ENCODE assay signal across 15 cellular contexts in the genomic region with DNA sequence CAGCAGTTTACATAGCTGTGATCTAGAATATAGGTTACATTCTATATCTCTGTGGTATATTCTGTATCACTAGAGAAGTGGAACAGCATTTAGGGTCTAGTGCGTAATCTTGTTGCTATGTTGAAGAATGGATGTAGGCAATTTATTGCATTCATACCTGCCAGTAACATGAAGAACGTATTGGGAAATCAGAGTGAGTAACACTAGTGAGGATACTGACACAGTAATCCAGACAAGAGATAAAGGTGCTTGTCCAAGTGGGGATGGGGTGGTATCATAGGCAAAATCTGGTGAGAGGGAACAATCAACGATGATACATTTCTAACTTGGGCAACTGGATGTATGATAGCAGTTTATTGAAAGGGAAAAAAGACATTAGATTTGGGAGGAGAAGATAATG.
"Had no signal": no experiment of that assay in that cellular context is flagged by ENCODE, and none has a peak within 500 bp of the region (broad histone marks: within the 10 kb centered on the region; RNA-seq: fewer than 3 reads in every experiment).

No MANE protein-coding gene starts in this region.

- H3K9me3 ChIP-seq: gastroesophageal sphincter, right atrium auricular region, transverse colon had no signal

- ATAC-seq: activated CD8-positive, alpha-beta T cell treated with anti-CD3 and anti-CD28 coated beads, Interleukin-2, amount 10 ng/mL, durations not matched to agents 7 days and 5 days; gastroesophageal sphincter; left ventricle myocardium superior had no signal

- H3K27me3 ChIP-seq: gastroesophageal sphincter, right atrium auricular region, transverse colon had no signal

- H3K27ac ChIP-seq: gastroesophageal sphincter, right atrium auricular region, skin epidermis, transverse colon, VCaP had no signal

- H3K4me3 Mint-ChIP-seq: activated CD4-positive, alpha-beta T cell treated with anti-CD3 and anti-CD28 coated beads for 36 hours; activated CD8-positive, alpha-beta T cell treated with anti-CD3 and anti-CD28 coated beads, Interleukin-2, amount 10 ng/mL, durations not matched to agents 7 days and 5 days had no signal

- H3K36me3 ChIP-seq: gastroesophageal sphincter, right atrium auricular region, transverse colon had no signal

- DNase-seq: activated CD4-positive, alpha-beta T cell treated with anti-CD3 and anti-CD28 coated beads for 36 hours; activated CD8-positive, alpha-beta memory T cell treated with anti-CD3 and anti-CD28 coated beads, Interleukin-2, amount 50 U/mL, for 48 hours; activated CD8-positive, alpha-beta T cell treated with anti-CD3 and anti-CD28 coated beads, Interleukin-2, amount 10 ng/mL, durations not matched to agents 7 days and 5 days; central memory CD4-positive, alpha-beta T cell; cortex of kidney; effector CD8-positive, alpha-beta T cell; left ventricle myocardium superior; stimulated activated CD4-positive, alpha-beta T cell treated with anti-CD3 and anti-CD28 coated beads, Interleukin-4, amount 100 ng/mL, for 4 hours; substantia nigra; T1000; transverse colon had no signal

- H3K27ac Mint-ChIP-seq: activated CD8-positive, alpha-beta T cell treated with anti-CD3 and anti-CD28 coated beads, Interleukin-2, amount 10 ng/mL, durations not matched to agents 7 days and 5 days had no signal

- H3K27me3 Mint-ChIP-seq: activated CD4-positive, alpha-beta T cell treated with anti-CD3 and anti-CD28 coated beads for 36 hours had no signal

- H3K4me3 ChIP-seq: gastroesophageal sphincter, right atrium auricular region, skin epidermis, transverse colon had no signal
